Comparison of ENCODE assay signal across 15 cellular contexts in the genomic region with DNA sequence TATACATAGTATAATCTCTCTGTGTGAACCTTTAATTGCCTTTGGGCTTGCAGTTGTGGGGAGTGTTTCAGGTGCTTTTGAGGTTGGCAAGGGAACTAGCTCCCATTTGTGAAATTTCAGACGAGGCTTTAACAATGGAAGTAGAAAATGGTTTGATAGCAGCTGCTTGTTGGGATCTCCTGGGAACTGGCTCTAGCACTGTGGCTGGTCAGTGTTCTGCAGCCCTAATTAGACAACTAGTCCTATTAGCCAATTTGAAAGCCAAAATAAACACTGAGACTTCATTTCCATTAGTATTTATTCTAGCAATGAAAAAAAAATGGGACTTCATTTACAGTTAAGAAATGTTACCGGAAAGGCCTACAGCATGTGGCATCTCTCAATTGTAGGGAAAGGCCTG.
"Had no signal": no experiment of that assay in that cellular context is flagged by ENCODE, and none has a peak within 500 bp of the region (broad histone marks: within the 10 kb centered on the region; RNA-seq: fewer than 3 reads in every experiment).

No MANE protein-coding gene starts in this region.

- DNase-seq: activated CD4-positive, alpha-beta T cell treated with anti-CD3 and anti-CD28 coated beads for 36 hours; activated CD8-positive, alpha-beta memory T cell treated with anti-CD3 and anti-CD28 coated beads, Interleukin-2, amount 50 U/mL, for 4 hours; activated CD8-positive, alpha-beta T cell treated with anti-CD3 and anti-CD28 coated beads for 36 hours; activated gamma-delta T cell treated with Interleukin-2 at 50 U/mL for 16 hours; activated naive CD8-positive, alpha-beta T cell treated with anti-CD3 and anti-CD28 coated beads, Interleukin-2, amount 10 ng/mL, durations not matched to agents 7 days and 5 days; activated T-cell treated with anti-CD3 and anti-CD28 coated beads, Interleukin-2, amount 50 U/mL, for 72 hours; anterior cingulate cortex; endodermal cell; erythroblast; hypothalamus; lower lobe of right lung; small intestine; thyroid gland; uterus had no signal

- ATAC-seq: activated CD4-positive, alpha-beta T cell treated with anti-CD3 and anti-CD28 coated beads for 36 hours; activated CD8-positive, alpha-beta T cell treated with anti-CD3 and anti-CD28 coated beads for 36 hours; activated T-cell treated with anti-CD3 and anti-CD28 coated beads, Interleukin-2, amount 50 U/mL, for 72 hours; lower lobe of right lung; stimulated activated effector memory CD8-positive, alpha-beta T cell treated with anti-CD3 and anti-CD28 coated beads, Interleukin-12 subunit alpha, Interleukin-12 subunit beta, amount 100 ng/mL, for 72 hours had no signal
